In genomic region chr2:2648094-2648493, GRCh38 we compare ENCODE assay signal across 19 cellular contexts.
"Had no signal": no experiment of that assay in that cellular context is flagged by ENCODE, and none has a peak within 500 bp of the region (broad histone marks: within the 10 kb centered on the region; RNA-seq: fewer than 3 reads in every experiment).

No MANE protein-coding gene starts in this region.

- H3K4me1 ChIP-seq: right lobe of liver, tibial artery had no signal

- FAIRE-seq: endometrium, small intestine had no signal

- H3K27me3 Mint-ChIP-seq: activated naive CD8-positive, alpha-beta T cell; stimulated activated naive CD8-positive, alpha-beta T cell treated with anti-CD3 and anti-CD28 coated beads, Interleukin-15, Interleukin-2, amounts not matched to agents 100 ng/mL and 50 ng/mL, for 24 hours had no signal

- H3K4me3 Mint-ChIP-seq: activated T-helper 1 cell treated with anti-CD3 and anti-CD28 coated beads, Interleukin-12 subunit alpha, Interleukin-12 subunit beta, Interleukin-2, Interleukin-4 antibody, amounts not matched to agents 30 ng/mL and 10 ng/mL and 1 ng/mL, durations not matched to agents 14 hours and 24 hours and 36 hours; stimulated activated naive CD8-positive, alpha-beta T cell treated with anti-CD3 and anti-CD28 coated beads, Interleukin-15, Interleukin-2, amounts not matched to agents 100 ng/mL and 50 ng/mL, for 24 hours had no signal

- H3K36me3 Mint-ChIP-seq: activated naive CD8-positive, alpha-beta T cell had no signal

- H3K9me3 ChIP-seq: right lobe of liver, SK-N-SH had no signal

- DNase-seq: activated CD4-positive, alpha-beta T cell treated with anti-CD3 and anti-CD28 coated beads, Interleukin-2, amount 50 U/mL, for 1 hour; activated gamma-delta T cell treated with Interleukin-2 at 50 U/mL for 16 hours; amygdala; cerebellar nuclear complex; cortex of kidney; erythroblast; foreskin fibroblast; occipital lobe; posterior cingulate gyrus; right lobe of liver; SIG-M5; small intestine; stimulated activated CD4-positive, alpha-beta T cell treated with anti-CD3 and anti-CD28 coated beads, Interleukin-4, amount 100 ng/mL, for 24 hours; tibial artery had no signal

- H3K27ac ChIP-seq: right lobe of liver, tibial artery had no signal

- ATAC-seq: right lobe of liver had no signal

- H3K27ac Mint-ChIP-seq: activated T-helper 1 cell treated with anti-CD3 and anti-CD28 coated beads, Interleukin-12 subunit alpha, Interleukin-12 subunit beta, Interleukin-2, Interleukin-4 antibody, amounts not matched to agents 30 ng/mL and 10 ng/mL and 1 ng/mL, durations not matched to agents 14 hours and 24 hours and 36 hours; stimulated activated naive CD8-positive, alpha-beta T cell treated with anti-CD3 and anti-CD28 coated beads, Interleukin-15, Interleukin-2, amounts not matched to agents 100 ng/mL and 50 ng/mL, for 24 hours had no signal

- H3K9ac ChIP-seq: SK-N-SH had no signal

- H3K36me3 ChIP-seq: right lobe of liver, tibial artery had no signal

- H3K4me3 ChIP-seq: right lobe of liver, tibial artery had no signal
